18 cellular contexts compared by ENCODE assay signal in genomic region chr3:94961423-94962100, GRCh38.
"Had no signal": no experiment of that assay in that cellular context is flagged by ENCODE, and none has a peak within 500 bp of the region (broad histone marks: within the 10 kb centered on the region; RNA-seq: fewer than 3 reads in every experiment).

No MANE protein-coding gene starts in this region.

- H3K27me3 ChIP-seq: heart left ventricle, pancreas, right lobe of liver, suprapubic skin had no signal

- H3K9me3 Mint-ChIP-seq: activated T-helper 1 cell treated with anti-CD3 and anti-CD28 coated beads, Interleukin-12 subunit alpha, Interleukin-12 subunit beta, Interleukin-2, Interleukin-4 antibody, amounts not matched to agents 30 ng/mL and 10 ng/mL and 1 ng/mL, durations not matched to agents 14 hours and 24 hours and 36 hours had no signal

- H3K4me1 ChIP-seq: heart left ventricle, pancreas, right lobe of liver, suprapubic skin had no signal

- H3K9me3 ChIP-seq: pancreas, right lobe of liver, suprapubic skin had no signal

- H3K27me3 Mint-ChIP-seq: activated CD4-positive, alpha-beta memory T cell treated with anti-CD3 and anti-CD28 coated beads for 36 hours; activated CD4-positive, alpha-beta T cell treated with anti-CD3 and anti-CD28 coated beads for 36 hours; activated naive CD8-positive, alpha-beta T cell; memory B cell; stimulated activated naive CD8-positive, alpha-beta T cell treated with anti-CD3 and anti-CD28 coated beads, Interleukin-15, amount 100 ng/mL, for 72 hours had no signal

- DNase-seq: activated CD4-positive, alpha-beta memory T cell treated with anti-CD3 and anti-CD28 coated beads for 36 hours; activated CD4-positive, alpha-beta T cell treated with anti-CD3 and anti-CD28 coated beads for 36 hours; activated gamma-delta T cell treated with Interleukin-2 at 50 U/mL for 16 hours; activated T-cell treated with anti-CD3 and anti-CD28 coated beads for 4 hours; effector CD4-positive, alpha-beta T cell; heart left ventricle; natural killer cell; pancreas; right lobe of liver; stimulated activated CD4-positive, alpha-beta T cell treated with anti-CD3 and anti-CD28 coated beads, Interleukin-4, amount 100 ng/mL, for 1 hour; stimulated activated naive CD8-positive, alpha-beta T cell treated with anti-CD3 and anti-CD28 coated beads, Interleukin-15, amount 100 ng/mL, for 72 hours had no signal

- H3K27ac Mint-ChIP-seq: activated CD4-positive, alpha-beta memory T cell treated with anti-CD3 and anti-CD28 coated beads for 36 hours; activated CD4-positive, alpha-beta T cell treated with anti-CD3 and anti-CD28 coated beads for 36 hours; activated naive CD8-positive, alpha-beta T cell; activated T-helper 1 cell treated with anti-CD3 and anti-CD28 coated beads, Interleukin-12 subunit alpha, Interleukin-12 subunit beta, Interleukin-2, Interleukin-4 antibody, amounts not matched to agents 30 ng/mL and 10 ng/mL and 1 ng/mL, durations not matched to agents 14 hours and 24 hours and 36 hours; memory B cell; natural killer cell; stimulated activated naive CD8-positive, alpha-beta T cell treated with anti-CD3 and anti-CD28 coated beads, Interleukin-15, amount 100 ng/mL, for 72 hours; T-helper 2 cell treated with Interferon-gamma antibody and Interleukin-4, amounts not matched to agents 5 μg/mL and 100 μg/mL, for 36 hours; WTC11 had no signal

- H3K36me3 ChIP-seq: heart left ventricle, pancreas, right lobe of liver, suprapubic skin had no signal

- H3K4me3 Mint-ChIP-seq: activated CD4-positive, alpha-beta memory T cell treated with anti-CD3 and anti-CD28 coated beads for 36 hours; activated CD4-positive, alpha-beta T cell treated with anti-CD3 and anti-CD28 coated beads for 36 hours; activated naive CD8-positive, alpha-beta T cell; activated T-helper 1 cell treated with anti-CD3 and anti-CD28 coated beads, Interleukin-12 subunit alpha, Interleukin-12 subunit beta, Interleukin-2, Interleukin-4 antibody, amounts not matched to agents 30 ng/mL and 10 ng/mL and 1 ng/mL, durations not matched to agents 14 hours and 24 hours and 36 hours; memory B cell; natural killer cell; stimulated activated naive CD8-positive, alpha-beta T cell treated with anti-CD3 and anti-CD28 coated beads, Interleukin-15, amount 100 ng/mL, for 72 hours; T-helper 2 cell treated with Interferon-gamma antibody and Interleukin-4, amounts not matched to agents 5 μg/mL and 100 μg/mL, for 36 hours; WTC11 had no signal

- H3K4me3 ChIP-seq: heart left ventricle, pancreas, right lobe of liver, smooth muscle cell, suprapubic skin had no signal

- H3K4me1 Mint-ChIP-seq: activated CD4-positive, alpha-beta T cell treated with anti-CD3 and anti-CD28 coated beads for 36 hours; memory B cell; natural killer cell; stimulated activated naive CD8-positive, alpha-beta T cell treated with anti-CD3 and anti-CD28 coated beads, Interleukin-15, amount 100 ng/mL, for 72 hours had no signal

- H3K4me2 ChIP-seq: smooth muscle cell had no signal

- H3K36me3 Mint-ChIP-seq: activated CD4-positive, alpha-beta memory T cell treated with anti-CD3 and anti-CD28 coated beads for 36 hours; activated naive CD8-positive, alpha-beta T cell; memory B cell; natural killer cell; WTC11 had no signal

- ATAC-seq: activated CD4-positive, alpha-beta T cell treated with anti-CD3 and anti-CD28 coated beads for 36 hours; heart left ventricle; natural killer cell; pancreas; right lobe of liver; stimulated activated naive CD8-positive, alpha-beta T cell treated with anti-CD3 and anti-CD28 coated beads, Interleukin-15, amount 100 ng/mL, for 72 hours; WTC11 had no signal

- H3K27ac ChIP-seq: heart left ventricle, pancreas, right lobe of liver, suprapubic skin had no signal
